Comparison of ENCODE assay signal across 1 cellular context in the genomic region with DNA sequence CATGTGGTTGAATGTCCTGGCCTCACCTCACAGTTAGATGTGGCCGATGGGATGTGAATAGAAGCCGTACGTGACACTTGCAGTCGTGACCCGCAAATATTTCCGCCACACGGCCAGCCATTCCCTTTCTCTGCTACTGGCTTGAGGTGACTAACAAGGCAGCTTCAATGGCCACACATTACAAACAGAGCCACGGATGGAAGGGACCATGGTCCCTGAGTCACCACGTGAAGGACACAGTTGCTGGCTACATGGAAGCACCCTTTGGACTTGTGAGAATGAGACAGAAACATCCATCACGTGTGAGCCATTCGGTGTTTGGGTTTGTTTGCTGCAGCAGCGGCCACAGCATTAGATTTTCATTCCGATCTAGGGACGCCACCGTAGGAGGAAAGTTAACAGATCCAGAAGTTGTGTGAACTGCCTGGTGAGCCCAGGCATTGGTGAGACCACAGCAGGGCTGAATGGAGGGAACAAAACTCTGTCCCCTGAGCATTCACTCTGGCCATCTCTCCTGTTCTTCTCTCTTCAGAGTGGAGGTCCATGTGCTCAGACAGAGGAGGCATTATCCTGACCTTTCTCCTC.
TF ChIP-seq lines count a peak whose summit lies in the region.

No MANE protein-coding gene starts in this region.

TF ChIP-seq in HepG2, 621 proteins besides CTCF, POLR2A, EP300 and RAD21 (continued from another document and continues in another):
- TF ChIP-seq ZNF740 (CRISPR knock-in tag; IDR thresholded peaks at IDR 0.05) (no peak), ZNF10 (CRISPR knock-in tag; IDR thresholded peaks at IDR 0.05; ENCODE audit: borderline replicate concordance, low read depth) (no peak), KDM5B (CRISPR knock-in tag; IDR thresholded peaks at IDR 0.05; ENCODE audit: borderline replicate concordance) (peak; percentile 60; the same call in 1 of the 2 replicates), AHR (CRISPR knock-in tag; IDR thresholded peaks at IDR 0.05) (no peak), ZFP62 (CRISPR knock-in tag; IDR thresholded peaks at IDR 0.05) (no peak), ZNF3 (CRISPR knock-in tag; IDR thresholded peaks at IDR 0.05) (no peak), ZKSCAN5 (CRISPR knock-in tag; IDR thresholded peaks at IDR 0.05) (no peak), NR3C1 (CRISPR knock-in tag; IDR thresholded peaks at IDR 0.05) (no peak), ZNF605 (CRISPR knock-in tag; IDR thresholded peaks at IDR 0.05) (peak; percentile 54; the same call in 1 of the 2 replicates), SNAPC2 (CRISPR knock-in tag; IDR thresholded peaks at IDR 0.05) (no peak), ZNF841 (CRISPR knock-in tag; IDR thresholded peaks at IDR 0.05; ENCODE audit: borderline replicate concordance) (no peak), ZNF572 (CRISPR knock-in tag; IDR thresholded peaks at IDR 0.05) (peak; percentile 92), ZNF136 (CRISPR knock-in tag; IDR thresholded peaks at IDR 0.05; ENCODE audit: low read depth) (no peak), TFDP1 (CRISPR knock-in tag; IDR thresholded peaks at IDR 0.05; ENCODE audit: borderline replicate concordance) (peak; percentile 38; the same call in 1 of the 2 replicates), ZFP36L1 (CRISPR knock-in tag; IDR thresholded peaks at IDR 0.05) (peak; percentile 93), SETDB1 (CRISPR knock-in tag; IDR thresholded peaks at IDR 0.05; ENCODE audit: borderline replicate concordance) (no peak), ZNF496 (CRISPR knock-in tag; IDR thresholded peaks at IDR 0.05; ENCODE audit: insufficient replicate concordance) (no peak), SNRNP70 (IDR thresholded peaks at IDR 0.05; ENCODE audit: low read depth, low read length) (no peak), HMGA1 (CRISPR knock-in tag; conservative IDR thresholded peaks at IDR 0.05) (no peak), ZSCAN9 (CRISPR knock-in tag; IDR thresholded peaks at IDR 0.05; ENCODE audit: borderline replicate concordance) (peak; percentile 82; the same call in 1 of the 2 replicates), KDM2A (CRISPR knock-in tag; IDR thresholded peaks at IDR 0.05; ENCODE audit: borderline replicate concordance, low read depth) (peak; percentile 38; the same call in 1 of the 2 replicates), DDIT3 (CRISPR knock-in tag; IDR thresholded peaks at IDR 0.05) (no peak), MEIS1 (CRISPR knock-in tag; IDR thresholded peaks at IDR 0.05; ENCODE audit: borderline replicate concordance) (no peak), RFXANK (CRISPR knock-in tag; IDR thresholded peaks at IDR 0.05) (no peak), ZNF343 (CRISPR knock-in tag; IDR thresholded peaks at IDR 0.05) (no peak), SMARCE1 (IDR thresholded peaks at IDR 0.05; ENCODE audit: borderline replicate concordance) (no peak), ATF7-NPFF (CRISPR knock-in tag; IDR thresholded peaks at IDR 0.05; ENCODE audit: low read depth) (no peak), NR2C2 (CRISPR knock-in tag; IDR thresholded peaks at IDR 0.05; ENCODE audit: borderline replicate concordance) (peak; percentile 48; the same call in 1 of the 2 replicates), E2F1 (CRISPR knock-in tag; IDR thresholded peaks at IDR 0.05) (no peak), ISX (CRISPR knock-in tag; conservative IDR thresholded peaks at IDR 0.05) (no peak), ZNF75D (CRISPR knock-in tag; IDR thresholded peaks at IDR 0.05; ENCODE audit: borderline replicate concordance) (no peak), FOXA3 (CRISPR knock-in tag; IDR thresholded peaks at IDR 0.05) (peak; percentile 73), ZNF264 (CRISPR knock-in tag; IDR thresholded peaks at IDR 0.05) (peak; percentile 60; the same call in 1 of the 2 replicates), CEBPZ (IDR thresholded peaks at IDR 0.05; ENCODE audit: low read length) (no peak), NR2F2 (IDR thresholded peaks at IDR 0.05; ENCODE audit: borderline replicate concordance, low read depth) (no peak), ZNF703 (CRISPR knock-in tag; IDR thresholded peaks at IDR 0.05; ENCODE audit: borderline replicate concordance) (no peak), ESRRA (CRISPR knock-in tag; IDR thresholded peaks at IDR 0.05; ENCODE audit: low read depth) (peak; percentile 74; the same call in 1 of the 2 replicates)
- TF ChIP-seq, protein P1, sequence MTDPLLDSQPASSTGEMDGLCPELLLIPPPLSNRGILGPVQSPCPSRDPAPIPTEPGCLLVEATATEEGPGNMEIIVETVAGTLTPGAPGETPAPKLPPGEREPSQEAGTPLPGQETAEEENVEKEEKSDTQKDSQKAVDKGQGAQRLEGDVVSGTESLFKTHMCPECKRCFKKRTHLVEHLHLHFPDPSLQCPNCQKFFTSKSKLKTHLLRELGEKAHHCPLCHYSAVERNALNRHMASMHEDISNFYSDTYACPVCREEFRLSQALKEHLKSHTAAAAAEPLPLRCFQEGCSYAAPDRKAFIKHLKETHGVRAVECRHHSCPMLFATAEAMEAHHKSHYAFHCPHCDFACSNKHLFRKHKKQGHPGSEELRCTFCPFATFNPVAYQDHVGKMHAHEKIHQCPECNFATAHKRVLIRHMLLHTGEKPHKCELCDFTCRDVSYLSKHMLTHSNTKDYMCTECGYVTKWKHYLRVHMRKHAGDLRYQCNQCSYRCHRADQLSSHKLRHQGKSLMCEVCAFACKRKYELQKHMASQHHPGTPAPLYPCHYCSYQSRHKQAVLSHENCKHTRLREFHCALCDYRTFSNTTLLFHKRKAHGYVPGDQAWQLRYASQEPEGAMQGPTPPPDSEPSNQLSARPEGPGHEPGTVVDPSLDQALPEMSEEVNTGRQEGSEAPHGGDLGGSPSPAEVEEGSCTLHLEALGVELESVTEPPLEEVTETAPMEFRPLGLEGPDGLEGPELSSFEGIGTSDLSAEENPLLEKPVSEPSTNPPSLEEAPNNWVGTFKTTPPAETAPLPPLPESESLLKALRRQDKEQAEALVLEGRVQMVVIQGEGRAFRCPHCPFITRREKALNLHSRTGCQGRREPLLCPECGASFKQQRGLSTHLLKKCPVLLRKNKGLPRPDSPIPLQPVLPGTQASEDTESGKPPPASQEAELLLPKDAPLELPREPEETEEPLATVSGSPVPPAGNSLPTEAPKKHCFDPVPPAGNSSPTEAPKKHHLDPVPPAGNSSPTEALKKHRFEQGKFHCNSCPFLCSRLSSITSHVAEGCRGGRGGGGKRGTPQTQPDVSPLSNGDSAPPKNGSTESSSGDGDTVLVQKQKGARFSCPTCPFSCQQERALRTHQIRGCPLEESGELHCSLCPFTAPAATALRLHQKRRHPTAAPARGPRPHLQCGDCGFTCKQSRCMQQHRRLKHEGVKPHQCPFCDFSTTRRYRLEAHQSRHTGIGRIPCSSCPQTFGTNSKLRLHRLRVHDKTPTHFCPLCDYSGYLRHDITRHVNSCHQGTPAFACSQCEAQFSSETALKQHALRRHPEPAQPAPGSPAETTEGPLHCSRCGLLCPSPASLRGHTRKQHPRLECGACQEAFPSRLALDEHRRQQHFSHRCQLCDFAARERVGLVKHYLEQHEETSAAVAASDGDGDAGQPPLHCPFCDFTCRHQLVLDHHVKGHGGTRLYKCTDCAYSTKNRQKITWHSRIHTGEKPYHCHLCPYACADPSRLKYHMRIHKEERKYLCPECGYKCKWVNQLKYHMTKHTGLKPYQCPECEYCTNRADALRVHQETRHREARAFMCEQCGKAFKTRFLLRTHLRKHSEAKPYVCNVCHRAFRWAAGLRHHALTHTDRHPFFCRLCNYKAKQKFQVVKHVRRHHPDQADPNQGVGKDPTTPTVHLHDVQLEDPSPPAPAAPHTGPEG (CRISPR knock-in tag; IDR thresholded peaks at IDR 0.05), result no peak
- TF ChIP-seq, protein P2, sequence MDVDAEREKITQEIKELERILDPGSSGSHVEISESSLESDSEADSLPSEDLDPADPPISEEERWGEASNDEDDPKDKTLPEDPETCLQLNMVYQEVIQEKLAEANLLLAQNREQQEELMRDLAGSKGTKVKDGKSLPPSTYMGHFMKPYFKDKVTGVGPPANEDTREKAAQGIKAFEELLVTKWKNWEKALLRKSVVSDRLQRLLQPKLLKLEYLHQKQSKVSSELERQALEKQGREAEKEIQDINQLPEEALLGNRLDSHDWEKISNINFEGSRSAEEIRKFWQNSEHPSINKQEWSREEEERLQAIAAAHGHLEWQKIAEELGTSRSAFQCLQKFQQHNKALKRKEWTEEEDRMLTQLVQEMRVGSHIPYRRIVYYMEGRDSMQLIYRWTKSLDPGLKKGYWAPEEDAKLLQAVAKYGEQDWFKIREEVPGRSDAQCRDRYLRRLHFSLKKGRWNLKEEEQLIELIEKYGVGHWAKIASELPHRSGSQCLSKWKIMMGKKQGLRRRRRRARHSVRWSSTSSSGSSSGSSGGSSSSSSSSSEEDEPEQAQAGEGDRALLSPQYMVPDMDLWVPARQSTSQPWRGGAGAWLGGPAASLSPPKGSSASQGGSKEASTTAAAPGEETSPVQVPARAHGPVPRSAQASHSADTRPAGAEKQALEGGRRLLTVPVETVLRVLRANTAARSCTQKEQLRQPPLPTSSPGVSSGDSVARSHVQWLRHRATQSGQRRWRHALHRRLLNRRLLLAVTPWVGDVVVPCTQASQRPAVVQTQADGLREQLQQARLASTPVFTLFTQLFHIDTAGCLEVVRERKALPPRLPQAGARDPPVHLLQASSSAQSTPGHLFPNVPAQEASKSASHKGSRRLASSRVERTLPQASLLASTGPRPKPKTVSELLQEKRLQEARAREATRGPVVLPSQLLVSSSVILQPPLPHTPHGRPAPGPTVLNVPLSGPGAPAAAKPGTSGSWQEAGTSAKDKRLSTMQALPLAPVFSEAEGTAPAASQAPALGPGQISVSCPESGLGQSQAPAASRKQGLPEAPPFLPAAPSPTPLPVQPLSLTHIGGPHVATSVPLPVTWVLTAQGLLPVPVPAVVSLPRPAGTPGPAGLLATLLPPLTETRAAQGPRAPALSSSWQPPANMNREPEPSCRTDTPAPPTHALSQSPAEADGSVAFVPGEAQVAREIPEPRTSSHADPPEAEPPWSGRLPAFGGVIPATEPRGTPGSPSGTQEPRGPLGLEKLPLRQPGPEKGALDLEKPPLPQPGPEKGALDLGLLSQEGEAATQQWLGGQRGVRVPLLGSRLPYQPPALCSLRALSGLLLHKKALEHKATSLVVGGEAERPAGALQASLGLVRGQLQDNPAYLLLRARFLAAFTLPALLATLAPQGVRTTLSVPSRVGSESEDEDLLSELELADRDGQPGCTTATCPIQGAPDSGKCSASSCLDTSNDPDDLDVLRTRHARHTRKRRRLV (CRISPR knock-in tag; IDR thresholded peaks at IDR 0.05), result no peak
- TF ChIP-seq, protein P3, sequence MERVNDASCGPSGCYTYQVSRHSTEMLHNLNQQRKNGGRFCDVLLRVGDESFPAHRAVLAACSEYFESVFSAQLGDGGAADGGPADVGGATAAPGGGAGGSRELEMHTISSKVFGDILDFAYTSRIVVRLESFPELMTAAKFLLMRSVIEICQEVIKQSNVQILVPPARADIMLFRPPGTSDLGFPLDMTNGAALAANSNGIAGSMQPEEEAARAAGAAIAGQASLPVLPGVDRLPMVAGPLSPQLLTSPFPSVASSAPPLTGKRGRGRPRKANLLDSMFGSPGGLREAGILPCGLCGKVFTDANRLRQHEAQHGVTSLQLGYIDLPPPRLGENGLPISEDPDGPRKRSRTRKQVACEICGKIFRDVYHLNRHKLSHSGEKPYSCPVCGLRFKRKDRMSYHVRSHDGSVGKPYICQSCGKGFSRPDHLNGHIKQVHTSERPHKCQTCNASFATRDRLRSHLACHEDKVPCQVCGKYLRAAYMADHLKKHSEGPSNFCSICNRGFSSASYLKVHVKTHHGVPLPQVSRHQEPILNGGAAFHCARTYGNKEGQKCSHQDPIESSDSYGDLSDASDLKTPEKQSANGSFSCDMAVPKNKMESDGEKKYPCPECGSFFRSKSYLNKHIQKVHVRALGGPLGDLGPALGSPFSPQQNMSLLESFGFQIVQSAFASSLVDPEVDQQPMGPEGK (CRISPR knock-in tag; IDR thresholded peaks at IDR 0.05), result no peak
